ENCODE assay signal across 9 cellular contexts in genomic region chr6:166751051-166751595, GRCh38.
A peak's percentile ranks its signal among the peaks of the same experiment; 100 is the strongest.
DNase-seq lines count a peak whose midpoint lies in the region; ATAC-seq and TF ChIP-seq lines count a peak whose summit lies in the region.
"Had no signal": no experiment of that assay in that cellular context is flagged by ENCODE, and none has a peak within 500 bp of the region (broad histone marks: within the 10 kb centered on the region; RNA-seq: fewer than 3 reads in every experiment).

No MANE protein-coding gene starts in this region.

- DNase-seq in OCI-LY7 (ENCODE audit: low spot score) (peak; percentile 37), progenitor cell of endocrine pancreas (ENCODE audit: low spot score, unreplicated experiment) (no peak), SW 1271 (lab: John Stamatoyannopoulos, UW) (no peak), mucosa of gallbladder (ENCODE audit: low spot score) (no peak), HAP-1 (ENCODE audit: low spot score in 2 of 2) (no peak)
- no peak for DNase-seq in CD4-positive, alpha-beta memory T cell
- DNase-seq: right lobe of liver had no signal

- no peaks in the 10 kb centered on the region for H3K27me3 ChIP-seq in CD4-positive, alpha-beta memory T cell (ENCODE audit: insufficient read depth, low read length)
- no peaks in the 10 kb centered on the region for H3K27me3 ChIP-seq in HAP-1 (ENCODE audit: low read depth)
- H3K27me3 ChIP-seq: right lobe of liver had no signal

- no TSS peak for BruUV-seq in OCI-LY7 (replicated peaks; lab: Mats Ljungman, UMichigan)

- H3K36me3 Mint-ChIP-seq in progenitor cell of endocrine pancreas (ENCODE audit: insufficient read depth): no peaks in the 10 kb centered on the region
- no peaks in the 10 kb centered on the region for H3K36me3 Mint-ChIP-seq in CD4-positive, alpha-beta memory T cell

- no peaks in the 10 kb centered on the region for H3K9me3 ChIP-seq in OCI-LY7 (ENCODE audit: low read length)
- no peaks in the 10 kb centered on the region for H3K9me3 ChIP-seq in CD4-positive, alpha-beta memory T cell (ENCODE audit: control insufficient read depth in 1 of 2, low read length in 2 of 2)
- no peaks in the 10 kb centered on the region for H3K9me3 ChIP-seq in HAP-1
- H3K9me3 ChIP-seq: right lobe of liver had no signal

- CTCF ChIA-PET in OCI-LY7 (lab: Charles Lee; ENCODE audit: unreplicated experiment): no interaction called here
- CTCF ChIA-PET in CD4-positive, alpha-beta memory T cell (lab: Charles Lee; ENCODE audit: partially characterized antibody): no interaction called here

- no peak overlapping the region for H3K4me2 ChIP-seq in OCI-LY7 (ENCODE audit: low read length)

- peaks cover 47% of the 10 kb centered on the region for H3K27me3 Mint-ChIP-seq in progenitor cell of endocrine pancreas
- H3K27me3 Mint-ChIP-seq in CD4-positive, alpha-beta memory T cell: peaks cover 0 to 4% of the 10 kb centered on the region in 2 donors

- H3K27ac Mint-ChIP-seq in progenitor cell of endocrine pancreas: peak overlapping the region; percentile 29
- H3K27ac Mint-ChIP-seq in CD4-positive, alpha-beta memory T cell: no peak overlapping the region

- no peaks in the 10 kb centered on the region for H4K20me1 ChIP-seq in OCI-LY7 (ENCODE audit: insufficient read depth, low read length)

- no peaks in the 10 kb centered on the region for H3K79me2 ChIP-seq in OCI-LY7 (ENCODE audit: insufficient read depth, low read depth, low read length)

- H3K4me1 Mint-ChIP-seq in progenitor cell of endocrine pancreas (ENCODE audit: low read depth): peaks cover 7% of the 10 kb centered on the region
- peaks cover 0 to 2% (median 0%) of the 10 kb centered on the region in 4 donors for H3K4me1 Mint-ChIP-seq in CD4-positive, alpha-beta memory T cell

- no peaks in the 10 kb centered on the region for H3K9me3 Mint-ChIP-seq in progenitor cell of endocrine pancreas (ENCODE audit: low read depth)
- H3K9me3 Mint-ChIP-seq in CD4-positive, alpha-beta memory T cell: no peaks in the 10 kb centered on the region

- H3K36me3 ChIP-seq in OCI-LY7 (ENCODE audit: insufficient read depth, low read length) (no peaks in the 10 kb centered on the region), HAP-1 (replicated peaks) (no peaks in the 10 kb centered on the region)
- H3K36me3 ChIP-seq in CD4-positive, alpha-beta memory T cell (ENCODE audit: insufficient read depth, low read length): no peaks in the 10 kb centered on the region
- H3K36me3 ChIP-seq: right lobe of liver had no signal

- no peak overlapping the region for H2AFZ ChIP-seq in OCI-LY7 (ENCODE audit: low read length)

- H3K4me1 ChIP-seq in OCI-LY7 (ENCODE audit: insufficient read depth, low read length, poor library complexity, severe bottlenecking) (peaks cover 3% of the 10 kb centered on the region), HAP-1 (no peaks in the 10 kb centered on the region)
- H3K4me1 ChIP-seq in CD4-positive, alpha-beta memory T cell (ENCODE audit: insufficient read depth, low read length): no peaks in the 10 kb centered on the region
- H3K4me1 ChIP-seq: right lobe of liver had no signal

- no peak overlapping the region for H3K4me3 Mint-ChIP-seq in progenitor cell of endocrine pancreas (ENCODE audit: low read depth)
- H3K4me3 Mint-ChIP-seq in CD4-positive, alpha-beta memory T cell: no peak overlapping the region

- in situ Hi-C loops in HAP-1 (cut with MboI; ENCODE audit: low sequenced_read_pairs): no loop called here

- peak; percentile 83 for ATAC-seq in GM19025 (IDR thresholded peaks at IDR 0.05; ENCODE audit: low read depth, unreplicated experiment)
- ATAC-seq in HG02884 (IDR thresholded peaks at IDR 0.05; ENCODE audit: unreplicated experiment): peak; percentile 61

- no peak overlapping the region for H3K27ac ChIP-seq in OCI-LY7 (ENCODE audit: low read depth, low read length, poor library complexity, severe bottlenecking)
- H3K27ac ChIP-seq in CD4-positive, alpha-beta memory T cell (ENCODE audit: low read depth, low read length): no peak overlapping the region
- H3K27ac ChIP-seq: right lobe of liver had no signal

- intact Hi-C loops in OCI-LY7 (cut with micrococcal nuclease; ENCODE audit: unreplicated experiment): no loop called here
- intact Hi-C loops in CD4-positive, alpha-beta memory T cell (cut with micrococcal nuclease): no loop called here

- POLR2A ChIA-PET in OCI-LY7 (lab: Charles Lee): interaction anchor here (0.6 kb wide), 1 partner anchor 442 kb away, joined by 6 read pairs; no protein-coding TSS in a partner anchor
- POLR2A ChIA-PET in CD4-positive, alpha-beta memory T cell (lab: Charles Lee; ENCODE audit: partially characterized antibody): no interaction called here

- H3K4me3 ChIP-seq in OCI-LY7 (ENCODE audit: low read depth, low read length, poor library complexity, severe bottlenecking) (no peak overlapping the region), HAP-1 (no peak overlapping the region)
- no peak overlapping the region for H3K4me3 ChIP-seq in CD4-positive, alpha-beta memory T cell (ENCODE audit: low read length in 2 of 2)
- H3K4me3 ChIP-seq: right lobe of liver had no signal

- no peak for TF ChIP-seq CTCF in OCI-LY7 (conservative IDR thresholded peaks at IDR 0.05; ENCODE audit: low read length)
- TF ChIP-seq CTCF in progenitor cell of endocrine pancreas (IDR thresholded peaks at IDR 0.05; ENCODE audit: unreplicated experiment): no peak

- H3K9me2 ChIP-seq in OCI-LY7 (ENCODE audit: insufficient read depth, low read length): no peaks in the 10 kb centered on the region
